In the genomic region with DNA sequence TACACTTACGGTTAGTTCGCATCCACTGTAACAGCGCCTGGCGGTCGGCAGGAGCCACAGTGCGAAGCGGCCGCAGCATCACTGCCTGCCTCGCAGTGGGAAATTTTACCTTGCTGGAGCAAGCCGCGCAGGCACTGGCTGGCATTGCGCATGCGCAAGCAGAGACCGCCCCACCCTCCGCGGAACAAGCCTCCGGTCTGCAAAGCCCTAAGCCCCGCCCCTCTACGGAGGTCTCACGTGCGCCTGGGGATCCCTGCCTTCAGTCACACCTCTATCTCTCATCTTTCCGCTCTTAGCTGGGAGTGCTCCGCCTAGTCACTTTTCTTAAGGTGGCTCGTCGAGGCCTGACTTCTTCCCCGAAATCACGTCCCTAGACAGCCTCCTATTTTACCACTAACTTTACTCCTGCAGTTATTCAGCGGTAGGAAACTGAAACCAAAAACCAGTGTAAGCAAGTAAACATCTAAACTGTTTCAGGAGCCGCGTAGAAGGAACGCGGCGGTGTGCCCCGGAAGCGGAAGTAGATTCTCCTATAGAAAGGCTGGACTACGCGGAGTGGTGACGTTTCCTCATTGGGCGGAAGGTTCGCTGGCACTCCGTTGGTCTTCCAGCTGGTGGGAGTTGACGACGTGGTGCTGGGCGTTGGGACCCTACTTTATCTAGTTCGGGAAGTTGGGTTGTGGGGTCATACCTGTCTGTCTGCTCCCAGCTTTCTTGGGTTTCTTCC, we compare ENCODE assay signal across 8 cellular contexts. TPM values are rescaled to one million over a fixed set of nuclear protein-coding genes. Genes with fewer than 3 reads are reported as not detected.
DNase-seq lines count a peak whose midpoint lies in the region; ATAC-seq and TF ChIP-seq lines count a peak whose summit lies in the region.

A gene (plus strand): TSS at position 572 of the 727 bp plus-strand sequence. CDS start 13,718 bp downstream, outside the sequence.

- peak within 1 kb of the TSS; percentile 82 for H3K4me3 ChIP-seq in GM12865 (ENCODE audit: low read depth, low read length)
- peak within 1 kb of the TSS; percentile 90 for H3K4me3 ChIP-seq in osteoblast (ENCODE audit: insufficient read depth, low read length)
- peak within 1 kb of the TSS; percentile 92 for H3K4me3 ChIP-seq in thoracic aorta

- H3K36me3 ChIP-seq in osteoblast (ENCODE audit: insufficient read depth, low read length), result no peaks in the 10 kb centered on the region
- H3K36me3 ChIP-seq in thoracic aorta, result no peaks in the 10 kb centered on the region

- peaks cover 17% of the 10 kb centered on the region for H4K20me1 ChIP-seq in osteoblast (ENCODE audit: insufficient read depth, low read length)

- peak within 1 kb of the TSS; percentile 99 for H3K27ac ChIP-seq in osteoblast (ENCODE audit: low read depth, low read length)
- H3K27ac ChIP-seq in thoracic aorta, result peak within 1 kb of the TSS; percentile 97 to 99

- H3K4me2 ChIP-seq in osteoblast (ENCODE audit: insufficient read depth, low read length), result peak within 1 kb of the TSS; percentile 99

- peak; percentile 83 for ATAC-seq in HG02642 (IDR thresholded peaks at IDR 0.05; ENCODE audit: poor library complexity, unreplicated experiment)
- ATAC-seq in thoracic aorta (ENCODE audit: insufficient number of reproducible peaks, low FRiP score, low read depth), result peak; percentile 92

- no peaks in the 10 kb centered on the region for H3K27me3 Mint-ChIP-seq in activated naive CD8-positive, alpha-beta T cell treated with anti-CD3 and anti-CD28 coated beads for 36 hours
- no peaks in the 10 kb centered on the region for H3K27me3 Mint-ChIP-seq in glutamatergic neuron (ENCODE audit: unreplicated experiment)

- TF ChIP-seq CTCF in GM12865 (IDR thresholded peaks at IDR 0.05; ENCODE audit: insufficient read depth, low read depth, low read length, missing control alignments) (peak; percentile 22), glutamatergic neuron (IDR thresholded peaks at IDR 0.05; ENCODE audit: partially characterized antibody, unreplicated experiment) (peak; percentile 11), osteoblast (IDR thresholded peaks at IDR 0.05; ENCODE audit: extremely low read depth, low read depth, low read length) (no peak), thoracic aorta (IDR thresholded peaks at IDR 0.05) (peak; percentile 0)

- H3K4me1 ChIP-seq in osteoblast (ENCODE audit: insufficient read depth, low read length) (peaks cover 24% of the 10 kb centered on the region), thoracic aorta (ENCODE audit: control insufficient read depth in 1 of 2, low read depth in 2 of 2) (peaks cover 22 to 41% of the 10 kb centered on the region in 2 donors)

- DNase-seq in GM12865 (ENCODE audit: low read depth) (peak; percentile 100), NCI-H1105 (lab: John Stamatoyannopoulos, UW) (peak; percentile 97), SKM-1 (lab: John Stamatoyannopoulos, UW; ENCODE audit: unreplicated experiment) (peak; percentile 86), glutamatergic neuron (peak; percentile 100), osteoblast (ENCODE audit: insufficient read length, low spot score, missing footprints) (peak; percentile 92), thoracic aorta (ENCODE audit: low spot score) (peak; percentile 85)
- DNase-seq in activated naive CD8-positive, alpha-beta T cell treated with anti-CD3 and anti-CD28 coated beads for 36 hours, result peak; percentile 100

- H2AFZ ChIP-seq in osteoblast (ENCODE audit: low read length), result peak within 1 kb of the TSS; percentile 98

- no peaks in the 10 kb centered on the region for H3K9me3 ChIP-seq in osteoblast (ENCODE audit: low read depth, low read length)
- H3K9me3 ChIP-seq in thoracic aorta, result no peaks in the 10 kb centered on the region

- H3K27me3 ChIP-seq in osteoblast (ENCODE audit: insufficient read depth, low read length) (no peaks in the 10 kb centered on the region), thoracic aorta (replicated peaks; ENCODE audit: insufficient read depth) (no peaks in the 10 kb centered on the region)

- H3K9me3 Mint-ChIP-seq in activated naive CD8-positive, alpha-beta T cell treated with anti-CD3 and anti-CD28 coated beads for 36 hours, result no peaks in the 10 kb centered on the region
- H3K9me3 Mint-ChIP-seq in glutamatergic neuron (ENCODE audit: unreplicated experiment), result peaks cover 3% of the 10 kb centered on the region

- H3K4me1 Mint-ChIP-seq in activated naive CD8-positive, alpha-beta T cell treated with anti-CD3 and anti-CD28 coated beads for 36 hours, result peaks cover 41% of the 10 kb centered on the region
- peaks cover 5% of the 10 kb centered on the region for H3K4me1 Mint-ChIP-seq in glutamatergic neuron (ENCODE audit: low read depth, unreplicated experiment)

- H3K36me3 Mint-ChIP-seq in activated naive CD8-positive, alpha-beta T cell treated with anti-CD3 and anti-CD28 coated beads for 36 hours, result peaks cover 15% of the 10 kb centered on the region
- H3K36me3 Mint-ChIP-seq in glutamatergic neuron (ENCODE audit: unreplicated experiment), result no peaks in the 10 kb centered on the region

- H3K27ac Mint-ChIP-seq in activated naive CD8-positive, alpha-beta T cell treated with anti-CD3 and anti-CD28 coated beads for 36 hours, result no peak within 1 kb of the TSS
- no peak within 1 kb of the TSS for H3K27ac Mint-ChIP-seq in glutamatergic neuron (ENCODE audit: unreplicated experiment)

- no peak within 1 kb of the TSS for H3K4me3 Mint-ChIP-seq in activated naive CD8-positive, alpha-beta T cell treated with anti-CD3 and anti-CD28 coated beads for 36 hours
- no peak within 1 kb of the TSS for H3K4me3 Mint-ChIP-seq in glutamatergic neuron (ENCODE audit: unreplicated experiment)

- peaks cover 72% of the 10 kb centered on the region for H3K79me2 ChIP-seq in osteoblast (ENCODE audit: insufficient read depth, low read length)

RNA-seq across cellular contexts. Expression of the gene that starts here (rescaled TPM):
- total RNA-seq in activated naive CD8-positive, alpha-beta T cell treated with anti-CD3 and anti-CD28 coated beads for 36 hours, result 10 to 100 TPM; 74.4 to 75.3 TPM
- 43.5 TPM for total RNA-seq in glutamatergic neuron (ENCODE audit: unreplicated experiment)
- total RNA-seq in osteoblast, result 66.6 and 72.0 TPM in 2 replicates
- 10 to 100 TPM; 57.1 to 87.2 TPM for total RNA-seq in thoracic aorta

Comparison
In these comparisons a context has a peak if more than half of its experiments do, and no peak if none do; other contexts are left out.
1. Peak in every context shown above with its lines: DNase-seq, ATAC-seq, H3K4me3 ChIP-seq and H3K27ac ChIP-seq.